Comparison of ENCODE assay signal across 15 cellular contexts in genomic region chr1:147245586-147246021, GRCh38. TPM values are rescaled to one million over a fixed set of nuclear protein-coding genes. Genes with fewer than 3 reads are reported as not detected.
DNase-seq lines count a peak whose midpoint lies in the region; ATAC-seq and TF ChIP-seq lines count a peak whose summit lies in the region.
"Had no signal": no experiment of that assay in that cellular context is flagged by ENCODE, and none has a peak within 500 bp of the region (broad histone marks: within the 10 kb centered on the region; RNA-seq: fewer than 3 reads in every experiment).

No MANE protein-coding gene starts in this region.

- H4K8ac ChIP-seq in neuronal stem cell (ENCODE audit: low read depth, low read length): no peak overlapping the region

- no peak for TF ChIP-seq CTCF in GM20000 (IDR thresholded peaks at IDR 0.05; ENCODE audit: extremely low read depth, missing control alignments)

- H4K91ac ChIP-seq in neuronal stem cell (ENCODE audit: low read depth, low read length, poor library complexity): no peak overlapping the region

- WGBS in neuronal stem cell (ENCODE audit: extremely low coverage in 2 of 2, insufficient read length in 2 of 2, insufficient replicate concordance in 1 of 2), 2 donors: no CpG with 5 or more reads among the region's 3 CpGs

- no peaks in the 10 kb centered on the region for H3K27me3 Mint-ChIP-seq in activated T-cell treated with anti-CD3 and anti-CD28 coated beads, Interleukin-2, amount 50 U/mL, for 72 hours (ENCODE audit: low read depth)
- no peaks in the 10 kb centered on the region for H3K27me3 Mint-ChIP-seq in activated T-cell treated with anti-CD3 and anti-CD28 coated beads, Interleukin-2, amount 50 U/mL, for 4 hours (ENCODE audit: low read depth)
- no peaks in the 10 kb centered on the region for H3K27me3 Mint-ChIP-seq in activated T-helper 2 cell treated with anti-CD3 and anti-CD28 coated beads, Interferon-gamma antibody, Interleukin-2, Interleukin-4, amounts not matched to agents 10 μg/mL and 5 μg/mL and 100 μg/mL, durations not matched to agents 14 hours and 24 hours and 36 hours (ENCODE audit: low read depth)
- H3K27me3 Mint-ChIP-seq: naive thymus-derived CD4-positive, alpha-beta T cell had no signal

- peaks cover 0 to 2% (median 0%) of the 10 kb centered on the region in 3 experiments for H3K27me3 ChIP-seq in neuronal stem cell (ENCODE audit: control insufficient read depth in 3 of 3, insufficient read depth in 3 of 3, low read depth in 1 of 3, low read length in 3 of 3)

- H3K4me1 ChIP-seq in neuronal stem cell (ENCODE audit: control insufficient read depth in 2 of 2, insufficient read depth in 1 of 2, low read depth in 1 of 2, low read length in 2 of 2): peaks cover 3 to 10% of the 10 kb centered on the region in 2 donors

- no peak overlapping the region for H2BK15ac ChIP-seq in neuronal stem cell (ENCODE audit: low read length)

- peaks cover 56% of the 10 kb centered on the region for H3K4me1 Mint-ChIP-seq in activated T-cell treated with anti-CD3 and anti-CD28 coated beads, Interleukin-2, amount 50 U/mL, for 72 hours (ENCODE audit: low read depth)
- peaks cover 59% of the 10 kb centered on the region for H3K4me1 Mint-ChIP-seq in activated T-cell treated with anti-CD3 and anti-CD28 coated beads, Interleukin-2, amount 50 U/mL, for 4 hours (ENCODE audit: low read depth)
- H3K4me1 Mint-ChIP-seq in activated T-helper 2 cell treated with anti-CD3 and anti-CD28 coated beads, Interferon-gamma antibody, Interleukin-2, Interleukin-4, amounts not matched to agents 10 μg/mL and 5 μg/mL and 100 μg/mL, durations not matched to agents 14 hours and 24 hours and 36 hours (ENCODE audit: low read depth): peaks cover 57% of the 10 kb centered on the region

- no peak overlapping the region for H3K18ac ChIP-seq in neuronal stem cell (ENCODE audit: low read length)

- no peak overlapping the region for H3K4me3 ChIP-seq in neuronal stem cell (ENCODE audit: low read length in 2 of 2)
- H3K4me3 ChIP-seq: lower lobe of right lung had no signal

- DNase-seq in activated T-cell treated with anti-CD3 and anti-CD28 coated beads, Interleukin-2, amount 50 U/mL, for 72 hours: peak in 1 of 2 donors; percentile 7
- DNase-seq in activated T-cell treated with anti-CD3 and anti-CD28 coated beads, Interleukin-2, amount 50 U/mL, for 4 hours: no peak
- DNase-seq in MV-4-11 (lab: John Stamatoyannopoulos, UW) (peak; percentile 48), NCI-H2227 treated with DMSO at 0.1 percent for 48 hours (lab: John Stamatoyannopoulos, UW) (no peak), neuronal stem cell (ENCODE audit: low spot score) (no peak), GM20000 (ENCODE audit: low spot score) (no peak)
- no peak for DNase-seq in activated T-helper 2 cell treated with anti-CD3 and anti-CD28 coated beads, Interferon-gamma antibody, Interleukin-2, Interleukin-4, amounts not matched to agents 10 μg/mL and 5 μg/mL and 100 μg/mL, durations not matched to agents 14 hours and 24 hours and 36 hours (ENCODE audit: low spot score)
- peak; percentile 25 for DNase-seq in stimulated activated naive CD8-positive, alpha-beta T cell treated with anti-CD3 and anti-CD28 coated beads, Interleukin-15, Interleukin-2, amounts not matched to agents 100 U/mL and 50 U/mL, for 24 hours
- DNase-seq: amygdala; lower lobe of right lung; naive thymus-derived CD4-positive, alpha-beta T cell; retina; stimulated activated CD4-positive, alpha-beta T cell treated with anti-CD3 and anti-CD28 coated beads, Interleukin-1b, Interleukin-23, amount 100 ng/mL, for 48 hours; WERI-Rb-1 had no signal

- H2BK12ac ChIP-seq in neuronal stem cell (ENCODE audit: low read length): no peak overlapping the region

- peaks cover 0 to 20% of the 10 kb centered on the region in 2 donors for H3K9me3 ChIP-seq in neuronal stem cell (replicated peaks in 1 of 2; ENCODE audit: control insufficient read depth in 2 of 2, insufficient read depth in 1 of 2, low read depth in 1 of 2, low read length in 2 of 2)
- H3K9me3 ChIP-seq: lower lobe of right lung had no signal

- peaks cover 4 to 6% of the 10 kb centered on the region in 2 donors for H3K36me3 ChIP-seq in neuronal stem cell (replicated peaks in 1 of 2; ENCODE audit: control insufficient read depth in 2 of 2, insufficient read depth in 2 of 2, low read length in 2 of 2)
- H3K36me3 ChIP-seq: lower lobe of right lung had no signal

- H3K4me2 ChIP-seq in neuronal stem cell (ENCODE audit: insufficient read depth, low read length, poor library complexity, severe bottlenecking): no peak overlapping the region

- no peak overlapping the region for H3K4ac ChIP-seq in neuronal stem cell (ENCODE audit: low read length)

- H3K36me3 Mint-ChIP-seq in activated T-cell treated with anti-CD3 and anti-CD28 coated beads, Interleukin-2, amount 50 U/mL, for 72 hours (ENCODE audit: insufficient read depth in 2 of 2): peaks cover 0 to 5% of the 10 kb centered on the region in 2 donors
- H3K36me3 Mint-ChIP-seq in activated T-cell treated with anti-CD3 and anti-CD28 coated beads, Interleukin-2, amount 50 U/mL, for 4 hours (ENCODE audit: insufficient read depth): peaks cover 11% of the 10 kb centered on the region
- peaks cover 25% of the 10 kb centered on the region for H3K36me3 Mint-ChIP-seq in activated T-helper 2 cell treated with anti-CD3 and anti-CD28 coated beads, Interferon-gamma antibody, Interleukin-2, Interleukin-4, amounts not matched to agents 10 μg/mL and 5 μg/mL and 100 μg/mL, durations not matched to agents 14 hours and 24 hours and 36 hours (ENCODE audit: low read depth)

- H2AK5ac ChIP-seq in neuronal stem cell (ENCODE audit: low read depth, low read length): no peak overlapping the region

- ATAC-seq in activated T-cell treated with anti-CD3 and anti-CD28 coated beads, Interleukin-2, amount 50 U/mL, for 72 hours (replicated peaks in 1 of 2): no peak
- ATAC-seq in activated T-cell treated with anti-CD3 and anti-CD28 coated beads, Interleukin-2, amount 50 U/mL, for 4 hours: no peak
- ATAC-seq in stimulated activated naive CD8-positive, alpha-beta T cell treated with anti-CD3 and anti-CD28 coated beads, Interleukin-15, Interleukin-2, amounts not matched to agents 100 U/mL and 50 U/mL, for 24 hours: peak; percentile 7
- ATAC-seq: lower lobe of right lung; naive thymus-derived CD4-positive, alpha-beta T cell; SK-N-SH treated with all-trans-retinoic acid at 6 μM for 48 hours had no signal

- peak overlapping the region; percentile 2 to 64 for H3K4me3 Mint-ChIP-seq in activated T-cell treated with anti-CD3 and anti-CD28 coated beads, Interleukin-2, amount 50 U/mL, for 72 hours
- no peak overlapping the region for H3K4me3 Mint-ChIP-seq in activated T-cell treated with anti-CD3 and anti-CD28 coated beads, Interleukin-2, amount 50 U/mL, for 4 hours
- no peak overlapping the region for H3K4me3 Mint-ChIP-seq in activated T-helper 2 cell treated with anti-CD3 and anti-CD28 coated beads, Interferon-gamma antibody, Interleukin-2, Interleukin-4, amounts not matched to agents 10 μg/mL and 5 μg/mL and 100 μg/mL, durations not matched to agents 14 hours and 24 hours and 36 hours (ENCODE audit: low read depth)

- H3K23ac ChIP-seq in neuronal stem cell (ENCODE audit: low read depth, low read length, poor library complexity): no peak overlapping the region

- H3K14ac ChIP-seq in neuronal stem cell (ENCODE audit: low read length): no peak overlapping the region

- peaks cover 4% of the 10 kb centered on the region for H3K79me1 ChIP-seq in neuronal stem cell (ENCODE audit: low read depth, low read length)

- no peak overlapping the region for H3K27ac Mint-ChIP-seq in activated T-cell treated with anti-CD3 and anti-CD28 coated beads, Interleukin-2, amount 50 U/mL, for 72 hours
- peak overlapping the region; percentile 53 for H3K27ac Mint-ChIP-seq in activated T-helper 2 cell treated with anti-CD3 and anti-CD28 coated beads, Interferon-gamma antibody, Interleukin-2, Interleukin-4, amounts not matched to agents 10 μg/mL and 5 μg/mL and 100 μg/mL, durations not matched to agents 14 hours and 24 hours and 36 hours
- H3K27ac Mint-ChIP-seq: naive thymus-derived CD4-positive, alpha-beta T cell had no signal

- no peak overlapping the region for H3K27ac ChIP-seq in neuronal stem cell (replicated peaks; ENCODE audit: low read length)
- H3K27ac ChIP-seq: lower lobe of right lung, WERI-Rb-1 had no signal

- H2BK5ac ChIP-seq in neuronal stem cell (ENCODE audit: low read length): no peak overlapping the region

- H2BK120ac ChIP-seq in neuronal stem cell (ENCODE audit: low read depth, low read length): no peak overlapping the region

- intact Hi-C loops in activated T-helper 2 cell treated with anti-CD3 and anti-CD28 coated beads, Interferon-gamma antibody, Interleukin-2, Interleukin-4, amounts not matched to agents 10 μg/mL and 5 μg/mL and 100 μg/mL, durations not matched to agents 14 hours and 24 hours and 36 hours (cut with micrococcal nuclease): no loop called here

- no peaks in the 10 kb centered on the region for H3K9me3 Mint-ChIP-seq in activated T-cell treated with anti-CD3 and anti-CD28 coated beads, Interleukin-2, amount 50 U/mL, for 72 hours
- H3K9me3 Mint-ChIP-seq in activated T-cell treated with anti-CD3 and anti-CD28 coated beads, Interleukin-2, amount 50 U/mL, for 4 hours: no peaks in the 10 kb centered on the region
- no peaks in the 10 kb centered on the region for H3K9me3 Mint-ChIP-seq in activated T-helper 2 cell treated with anti-CD3 and anti-CD28 coated beads, Interferon-gamma antibody, Interleukin-2, Interleukin-4, amounts not matched to agents 10 μg/mL and 5 μg/mL and 100 μg/mL, durations not matched to agents 14 hours and 24 hours and 36 hours
- H3K9me3 Mint-ChIP-seq: naive thymus-derived CD4-positive, alpha-beta T cell had no signal

- H2AFZ ChIP-seq in neuronal stem cell (ENCODE audit: low read length): no peak overlapping the region

- no peak overlapping the region for H3K9ac ChIP-seq in neuronal stem cell (ENCODE audit: low read depth, low read length, poor library complexity)

RNA-seq across cellular contexts. Expression of gene CHD1L, which starts 3.1 kb away (rescaled TPM):
- total RNA-seq in activated T-cell treated with anti-CD3 and anti-CD28 coated beads, Interleukin-2, amount 50 U/mL, for 72 hours: 10 to 100 TPM; 40.7 to 53.8 TPM
- 10 to 100 TPM; 45.4 to 55.1 (median 48.4) TPM for total RNA-seq in activated T-cell treated with anti-CD3 and anti-CD28 coated beads, Interleukin-2, amount 50 U/mL, for 4 hours
- total RNA-seq in activated T-helper 2 cell treated with anti-CD3 and anti-CD28 coated beads, Interferon-gamma antibody, Interleukin-2, Interleukin-4, amounts not matched to agents 10 μg/mL and 5 μg/mL and 100 μg/mL, durations not matched to agents 14 hours and 24 hours and 36 hours: 76.6 and 86.0 TPM in 2 replicates
- polyA plus RNA-seq in neuronal stem cell (2013, experiment 1 of 2): 32.1 TPM
- polyA plus RNA-seq in neuronal stem cell (2013, experiment 2 of 2): 30.8 TPM

RNA-seq across cellular contexts. Expression of gene FMO5, which starts 20.5 kb away (rescaled TPM):
- under 1 TPM; 0.46 to 0.82 TPM for total RNA-seq in activated T-cell treated with anti-CD3 and anti-CD28 coated beads, Interleukin-2, amount 50 U/mL, for 72 hours
- under 1 TPM in 2 of 3 donors, not detected in 1; 0.20 to 0.22 TPM for total RNA-seq in activated T-cell treated with anti-CD3 and anti-CD28 coated beads, Interleukin-2, amount 50 U/mL, for 4 hours
- total RNA-seq in activated T-helper 2 cell treated with anti-CD3 and anti-CD28 coated beads, Interferon-gamma antibody, Interleukin-2, Interleukin-4, amounts not matched to agents 10 μg/mL and 5 μg/mL and 100 μg/mL, durations not matched to agents 14 hours and 24 hours and 36 hours: 0.09 TPM in 2 replicates
- polyA plus RNA-seq in neuronal stem cell (2013, experiment 1 of 2): 0.24 TPM
- polyA plus RNA-seq in neuronal stem cell (2013, experiment 2 of 2): 0.33 TPM

Comparison
In these comparisons a context has a peak if more than half of its experiments do, and no peak if none do; other contexts are left out.
1. H3K4me3 Mint-ChIP-seq: peak in activated T-cell treated with anti-CD3 and anti-CD28 coated beads, Interleukin-2, amount 50 U/mL, for 72 hours (2 of 2); none in activated T-cell treated with anti-CD3 and anti-CD28 coated beads, Interleukin-2, amount 50 U/mL, for 4 hours (single experiment) and activated T-helper 2 cell treated with anti-CD3 and anti-CD28 coated beads, Interferon-gamma antibody, Interleukin-2, Interleukin-4, amounts not matched to agents 10 μg/mL and 5 μg/mL and 100 μg/mL, durations not matched to agents 14 hours and 24 hours and 36 hours (single experiment).
2. DNase-seq: peak in MV-4-11 (single experiment) and stimulated activated naive CD8-positive, alpha-beta T cell treated with anti-CD3 and anti-CD28 coated beads, Interleukin-15, Interleukin-2, amounts not matched to agents 100 U/mL and 50 U/mL, for 24 hours (single experiment); none in activated T-cell treated with anti-CD3 and anti-CD28 coated beads, Interleukin-2, amount 50 U/mL, for 4 hours (single experiment), activated T-helper 2 cell treated with anti-CD3 and anti-CD28 coated beads, Interferon-gamma antibody, Interleukin-2, Interleukin-4, amounts not matched to agents 10 μg/mL and 5 μg/mL and 100 μg/mL, durations not matched to agents 14 hours and 24 hours and 36 hours (single experiment), NCI-H2227 treated with DMSO at 0.1 percent for 48 hours (single experiment), neuronal stem cell (single experiment) and GM20000 (single experiment).